8 cellular contexts compared by ENCODE assay signal in genomic region chr14:81219210-81219820, GRCh38. TPM values are rescaled to one million over a fixed set of nuclear protein-coding genes. Genes with fewer than 3 reads are reported as not detected.
A peak's percentile ranks its signal among the peaks of the same experiment; 100 is the strongest.
DNase-seq lines count a peak whose midpoint lies in the region; ATAC-seq and TF ChIP-seq lines count a peak whose summit lies in the region.

No MANE protein-coding gene starts in this region.

- H3K4me1 ChIP-seq in lung (ENCODE audit: control insufficient read depth in 2 of 2, insufficient read depth in 2 of 2, low read length in 2 of 2), result peaks cover 2 to 7% of the 10 kb centered on the region in 2 donors

- DNase-seq in CMK (ENCODE audit: low read depth), result peak; percentile 36
- DNase-seq in GM20000 (ENCODE audit: low spot score), result peak; percentile 84
- DNase-seq in HS-5 (ENCODE audit: low read depth), result peak; percentile 84
- DNase-seq in NK-92 (lab: John Stamatoyannopoulos, UW; ENCODE audit: unreplicated experiment), result peak; percentile 61
- DNase-seq in activated CD8-positive, alpha-beta memory T cell treated with anti-CD3 and anti-CD28 coated beads for 24 hours, result peak; percentile 93
- DNase-seq in effector CD4-positive, alpha-beta T cell, result peak; percentile 85
- peak; percentile 93 for DNase-seq in lung (ENCODE audit: low spot score)
- peak; percentile 62 to 78 (median 74) for DNase-seq in stimulated activated CD4-positive, alpha-beta T cell treated with anti-CD3 and anti-CD28 coated beads, TNF-alpha, amount 100 ng/mL, for 24 hours (ENCODE audit: low read depth in 3 of 3)

- H3K27ac ChIP-seq in lung (ENCODE audit: low read depth in 1 of 2, low read length in 1 of 2), result peak overlapping the region; percentile 95 to 99

- TF ChIP-seq CTCF in GM20000 (IDR thresholded peaks at IDR 0.05; ENCODE audit: extremely low read depth, missing control alignments) (no peak), lung (IDR thresholded peaks at IDR 0.05; ENCODE audit: control extremely low read depth, extremely low read depth) (no peak)

- peak; percentile 55 for ATAC-seq in lung (ENCODE audit: insufficient read depth, low FRiP score)

- H3K36me3 ChIP-seq in lung (ENCODE audit: control insufficient read depth in 2 of 2, insufficient read depth in 2 of 2, low read length in 2 of 2), result peaks cover 3% of the 10 kb centered on the region in 2 donors

- WGBS in lung, 2 donors, result 0 to 1% methylated on average over 31 of the region's 31 CpGs

- peak overlapping the region; percentile 46 for H3K4me3 ChIP-seq in lung

- no peaks in the 10 kb centered on the region for H3K27me3 ChIP-seq in lung (ENCODE audit: control insufficient read depth, insufficient read depth)

- H3K9me3 ChIP-seq in lung (ENCODE audit: control insufficient read depth in 2 of 2, insufficient read depth in 1 of 2, low read length in 1 of 2), result no peaks in the 10 kb centered on the region

RNA-seq across cellular contexts. Expression of gene GTF2A1, which starts 1.4 kb away (rescaled TPM):
- 10 to 100 TPM; 23.3 to 40.8 TPM for total RNA-seq in lung
- 10 to 100 TPM in 1 of 2 donors, 1 to 10 TPM in 1; 4.5 to 10.1 TPM for polyA plus RNA-seq in lung

Comparison
In these comparisons a context has a peak if more than half of its experiments do, and no peak if none do; other contexts are left out.
1. Peak in every context shown above with its lines: DNase-seq, ATAC-seq, H3K4me3 ChIP-seq and H3K27ac ChIP-seq.
2. DNase-seq: peak in every context shown above with its lines; median percentile 93 in activated CD8-positive, alpha-beta memory T cell treated with anti-CD3 and anti-CD28 coated beads for 24 hours; 93 in lung; 85 in effector CD4-positive, alpha-beta T cell; 84 in GM20000; 84 in HS-5; 74 in stimulated activated CD4-positive, alpha-beta T cell treated with anti-CD3 and anti-CD28 coated beads, TNF-alpha, amount 100 ng/mL, for 24 hours; 61 in NK-92; 36 in CMK.